ENCODE assay signal across 8 cellular contexts in the genomic region with DNA sequence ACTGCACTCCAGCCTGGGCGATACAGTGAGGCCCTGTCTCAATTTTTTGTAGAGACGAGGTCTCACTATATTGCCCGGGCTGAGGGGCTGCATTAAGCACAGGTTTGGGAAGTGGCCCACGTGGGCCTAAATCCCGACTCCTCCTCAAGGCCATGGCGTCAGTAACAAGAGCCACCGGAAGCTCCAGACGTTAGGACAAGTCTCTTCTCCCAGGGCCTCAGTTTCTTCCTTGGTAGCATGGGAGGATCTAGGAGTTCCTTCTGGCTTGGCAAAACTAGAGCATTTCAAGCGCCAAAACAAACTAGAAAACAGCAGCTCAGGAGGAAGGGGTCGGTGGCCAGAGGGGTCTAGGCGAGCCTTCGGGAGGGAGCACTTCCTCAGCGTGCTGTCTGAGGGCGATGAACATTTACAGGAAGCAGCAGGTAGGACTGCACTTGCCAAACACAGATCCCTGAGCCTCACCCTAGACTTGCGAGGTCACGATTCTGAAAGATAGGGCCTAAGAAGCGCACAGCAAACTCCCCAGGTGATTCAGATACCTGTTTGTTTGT. TPM values are rescaled to one million over a fixed set of nuclear protein-coding genes. Genes with fewer than 3 reads are reported as not detected.
DNase-seq lines count a peak whose midpoint lies in the region; ATAC-seq lines count a peak whose summit lies in the region.

No MANE protein-coding gene starts in this region.

- CTCF ChIA-PET in activated CD8-positive, alpha-beta memory T cell treated with anti-CD3 and anti-CD28 coated beads, Interleukin-2, amount 10 ng/mL, durations not matched to agents 7 days and 5 days (lab: Charles Lee): interaction anchor here (1.0 to 5.9 kb wide), 21 partner anchors 10 to 208 kb away, joined by 3 to 119 read pairs (median 13); a partner anchor contains a TSS

- H3K9me3 Mint-ChIP-seq in activated CD8-positive, alpha-beta memory T cell treated with anti-CD3 and anti-CD28 coated beads, Interleukin-2, amount 10 ng/mL, durations not matched to agents 7 days and 5 days (ENCODE audit: low read depth): no peaks in the 10 kb centered on the region
- no peaks in the 10 kb centered on the region for H3K9me3 Mint-ChIP-seq in activated T-helper 2 cell treated with anti-CD3 and anti-CD28 coated beads, Interferon-gamma antibody, Interleukin-2, Interleukin-4, amounts not matched to agents 10 μg/mL and 5 μg/mL and 100 μg/mL, durations not matched to agents 14 hours and 24 hours and 36 hours
- no peaks in the 10 kb centered on the region for H3K9me3 Mint-ChIP-seq in stimulated activated memory B cell treated with anti-CD40 and anti-IgM and Interleukin-4, amounts not matched to agents 10 μg/mL and 1 μg/mL and 100 μg/mL, for 72 hours

- peak overlapping the region; percentile 83 for H3K4me3 ChIP-seq in iPS-11a (ENCODE audit: low read depth, low read length)

- H3K27me3 Mint-ChIP-seq in activated CD8-positive, alpha-beta memory T cell treated with anti-CD3 and anti-CD28 coated beads, Interleukin-2, amount 10 ng/mL, durations not matched to agents 7 days and 5 days: no peaks in the 10 kb centered on the region
- no peaks in the 10 kb centered on the region for H3K27me3 Mint-ChIP-seq in activated T-helper 2 cell treated with anti-CD3 and anti-CD28 coated beads, Interferon-gamma antibody, Interleukin-2, Interleukin-4, amounts not matched to agents 10 μg/mL and 5 μg/mL and 100 μg/mL, durations not matched to agents 14 hours and 24 hours and 36 hours (ENCODE audit: low read depth)
- no peaks in the 10 kb centered on the region for H3K27me3 Mint-ChIP-seq in stimulated activated memory B cell treated with anti-CD40 and anti-IgM and Interleukin-4, amounts not matched to agents 10 μg/mL and 1 μg/mL and 100 μg/mL, for 72 hours

- peak; percentile 43 for ATAC-seq in activated CD8-positive, alpha-beta memory T cell treated with anti-CD3 and anti-CD28 coated beads, Interleukin-2, amount 10 ng/mL, durations not matched to agents 7 days and 5 days
- ATAC-seq in HG03432 (IDR thresholded peaks at IDR 0.05; ENCODE audit: unreplicated experiment): peak; percentile 15
- peak; percentile 62 for ATAC-seq in stimulated activated memory B cell treated with anti-CD40 and anti-IgM and Interleukin-4, amounts not matched to agents 10 μg/mL and 1 μg/mL and 100 μg/mL, for 72 hours

- DNase-seq in activated CD8-positive, alpha-beta memory T cell treated with anti-CD3 and anti-CD28 coated beads, Interleukin-2, amount 10 ng/mL, durations not matched to agents 7 days and 5 days: no peak
- DNase-seq in activated CD8-positive, alpha-beta memory T cell treated with anti-CD3 and anti-CD28 coated beads for 24 hours: no peak
- no peak for DNase-seq in activated T-helper 2 cell treated with anti-CD3 and anti-CD28 coated beads, Interferon-gamma antibody, Interleukin-2, Interleukin-4, amounts not matched to agents 10 μg/mL and 5 μg/mL and 100 μg/mL, durations not matched to agents 14 hours and 24 hours and 36 hours (ENCODE audit: low spot score)
- DNase-seq in GM03348 (ENCODE audit: low spot score): no peak
- DNase-seq in activated effector memory CD4-positive, alpha-beta T cell treated with anti-CD3 and anti-CD28 coated beads, Interleukin-2, amount 50 U/mL, for 16 hours: no peak

- peaks cover 61% of the 10 kb centered on the region for H3K4me1 Mint-ChIP-seq in activated CD8-positive, alpha-beta memory T cell treated with anti-CD3 and anti-CD28 coated beads, Interleukin-2, amount 10 ng/mL, durations not matched to agents 7 days and 5 days
- peaks cover 30% of the 10 kb centered on the region for H3K4me1 Mint-ChIP-seq in activated T-helper 2 cell treated with anti-CD3 and anti-CD28 coated beads, Interferon-gamma antibody, Interleukin-2, Interleukin-4, amounts not matched to agents 10 μg/mL and 5 μg/mL and 100 μg/mL, durations not matched to agents 14 hours and 24 hours and 36 hours (ENCODE audit: low read depth)
- peaks cover 46% of the 10 kb centered on the region for H3K4me1 Mint-ChIP-seq in stimulated activated memory B cell treated with anti-CD40 and anti-IgM and Interleukin-4, amounts not matched to agents 10 μg/mL and 1 μg/mL and 100 μg/mL, for 72 hours

- H3K4me3 Mint-ChIP-seq in activated CD8-positive, alpha-beta memory T cell treated with anti-CD3 and anti-CD28 coated beads, Interleukin-2, amount 10 ng/mL, durations not matched to agents 7 days and 5 days: peak overlapping the region; percentile 85
- peak overlapping the region; percentile 95 for H3K4me3 Mint-ChIP-seq in activated T-helper 2 cell treated with anti-CD3 and anti-CD28 coated beads, Interferon-gamma antibody, Interleukin-2, Interleukin-4, amounts not matched to agents 10 μg/mL and 5 μg/mL and 100 μg/mL, durations not matched to agents 14 hours and 24 hours and 36 hours (ENCODE audit: low read depth)
- H3K4me3 Mint-ChIP-seq in stimulated activated memory B cell treated with anti-CD40 and anti-IgM and Interleukin-4, amounts not matched to agents 10 μg/mL and 1 μg/mL and 100 μg/mL, for 72 hours: peak overlapping the region; percentile 96

- peak overlapping the region; percentile 94 for H3K27ac Mint-ChIP-seq in activated CD8-positive, alpha-beta memory T cell treated with anti-CD3 and anti-CD28 coated beads, Interleukin-2, amount 10 ng/mL, durations not matched to agents 7 days and 5 days
- peak overlapping the region; percentile 93 for H3K27ac Mint-ChIP-seq in activated T-helper 2 cell treated with anti-CD3 and anti-CD28 coated beads, Interferon-gamma antibody, Interleukin-2, Interleukin-4, amounts not matched to agents 10 μg/mL and 5 μg/mL and 100 μg/mL, durations not matched to agents 14 hours and 24 hours and 36 hours
- peak overlapping the region; percentile 98 for H3K27ac Mint-ChIP-seq in stimulated activated memory B cell treated with anti-CD40 and anti-IgM and Interleukin-4, amounts not matched to agents 10 μg/mL and 1 μg/mL and 100 μg/mL, for 72 hours

- intact Hi-C loops in activated T-helper 2 cell treated with anti-CD3 and anti-CD28 coated beads, Interferon-gamma antibody, Interleukin-2, Interleukin-4, amounts not matched to agents 10 μg/mL and 5 μg/mL and 100 μg/mL, durations not matched to agents 14 hours and 24 hours and 36 hours (cut with micrococcal nuclease): loop anchor here (1.0 kb wide), 2 partner anchors 111 to 141 kb away; a partner anchor contains a TSS

- H3K36me3 Mint-ChIP-seq in activated CD8-positive, alpha-beta memory T cell treated with anti-CD3 and anti-CD28 coated beads, Interleukin-2, amount 10 ng/mL, durations not matched to agents 7 days and 5 days: peaks cover 61% of the 10 kb centered on the region
- peaks cover 91% of the 10 kb centered on the region for H3K36me3 Mint-ChIP-seq in activated T-helper 2 cell treated with anti-CD3 and anti-CD28 coated beads, Interferon-gamma antibody, Interleukin-2, Interleukin-4, amounts not matched to agents 10 μg/mL and 5 μg/mL and 100 μg/mL, durations not matched to agents 14 hours and 24 hours and 36 hours (ENCODE audit: low read depth)
- H3K36me3 Mint-ChIP-seq in stimulated activated memory B cell treated with anti-CD40 and anti-IgM and Interleukin-4, amounts not matched to agents 10 μg/mL and 1 μg/mL and 100 μg/mL, for 72 hours: peaks cover 51% of the 10 kb centered on the region

RNA-seq across cellular contexts. Expression of a gene that starts 0.5 kb away (rescaled TPM):
- total RNA-seq in activated CD8-positive, alpha-beta memory T cell treated with anti-CD3 and anti-CD28 coated beads, Interleukin-2, amount 10 ng/mL, durations not matched to agents 7 days and 5 days: 10 to 100 TPM; 29.3 to 30.0 TPM
- total RNA-seq in activated T-helper 2 cell treated with anti-CD3 and anti-CD28 coated beads, Interferon-gamma antibody, Interleukin-2, Interleukin-4, amounts not matched to agents 10 μg/mL and 5 μg/mL and 100 μg/mL, durations not matched to agents 14 hours and 24 hours and 36 hours: 23.2 and 23.9 TPM in 2 replicates

RNA-seq across cellular contexts. Expression of a gene that starts 7.6 kb away (rescaled TPM):
- total RNA-seq in activated CD8-positive, alpha-beta memory T cell treated with anti-CD3 and anti-CD28 coated beads, Interleukin-2, amount 10 ng/mL, durations not matched to agents 7 days and 5 days: 1,000 to 10,000 TPM; 2,060 to 2,722 TPM
- 3,297 and 3,363 TPM in 2 replicates for total RNA-seq in activated T-helper 2 cell treated with anti-CD3 and anti-CD28 coated beads, Interferon-gamma antibody, Interleukin-2, Interleukin-4, amounts not matched to agents 10 μg/mL and 5 μg/mL and 100 μg/mL, durations not matched to agents 14 hours and 24 hours and 36 hours

RNA-seq across cellular contexts. Expression of a gene that starts 8.1 kb away (rescaled TPM):
- 10 to 100 TPM; 35.6 to 44.6 TPM for total RNA-seq in activated CD8-positive, alpha-beta memory T cell treated with anti-CD3 and anti-CD28 coated beads, Interleukin-2, amount 10 ng/mL, durations not matched to agents 7 days and 5 days
- 33.0 and 34.5 TPM in 2 replicates for total RNA-seq in activated T-helper 2 cell treated with anti-CD3 and anti-CD28 coated beads, Interferon-gamma antibody, Interleukin-2, Interleukin-4, amounts not matched to agents 10 μg/mL and 5 μg/mL and 100 μg/mL, durations not matched to agents 14 hours and 24 hours and 36 hours
